Comparison of ENCODE assay signal across 11 cellular contexts in the genomic region with DNA sequence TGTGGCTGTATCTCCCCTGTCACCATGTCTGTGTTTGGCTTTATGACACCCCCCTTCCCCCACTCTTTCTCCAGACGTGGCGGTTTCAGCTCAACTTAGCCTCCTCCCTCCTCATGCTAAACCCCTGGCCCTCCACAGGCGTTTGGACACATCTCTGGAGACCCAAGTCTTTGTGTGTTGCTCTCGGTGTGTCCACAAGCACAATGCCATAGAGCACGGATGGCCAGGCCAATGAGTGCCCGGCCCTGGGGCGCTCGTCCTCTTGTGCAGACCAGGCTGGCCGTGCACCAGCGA. TPM values are rescaled to one million over a fixed set of nuclear protein-coding genes. Genes with fewer than 3 reads are reported as not detected.
DNase-seq lines count a peak whose midpoint lies in the region; ATAC-seq and TF ChIP-seq lines count a peak whose summit lies in the region.
"Had no signal": no experiment of that assay in that cellular context is flagged by ENCODE, and none has a peak within 500 bp of the region (broad histone marks: within the 10 kb centered on the region; RNA-seq: fewer than 3 reads in every experiment).

No MANE protein-coding gene starts in this region.

- intact Hi-C loops in Right ventricle myocardium superior (cut with DNase I) (no loop called here), vagina (cut with DNase I) (no loop called here), left colon (cut with DNase I, micrococcal nuclease) (loop anchor here in 1 of 2 donors (10.0 kb wide), 1 partner anchor 69 kb away; no protein-coding TSS in a partner anchor)

- no peak for TF ChIP-seq CTCF in right atrium auricular region (IDR thresholded peaks at IDR 0.05)
- TF ChIP-seq CTCF in epithelial cell of esophagus (IDR thresholded peaks at IDR 0.05; ENCODE audit: insufficient read depth, low read depth, low read length, missing control alignments): no peak
- TF ChIP-seq CTCF in nephron progenitor cell (IDR thresholded peaks at IDR 0.05): no peak
- no peak for TF ChIP-seq CTCF in vagina (IDR thresholded peaks at IDR 0.05)

- no peaks in the 10 kb centered on the region for H3K27me3 ChIP-seq in right atrium auricular region
- H3K27me3 ChIP-seq in vagina: no peaks in the 10 kb centered on the region

- peak overlapping the region; percentile 88 to 90 for H3K27ac ChIP-seq in right atrium auricular region
- peak overlapping the region; percentile 51 for H3K27ac ChIP-seq in vagina
- H3K27ac ChIP-seq: C4-2B had no signal

- no peaks in the 10 kb centered on the region for H3K9me3 Mint-ChIP-seq in nephron progenitor cell

- H3K36me3 ChIP-seq in right atrium auricular region: no peaks in the 10 kb centered on the region
- H3K36me3 ChIP-seq in vagina: no peaks in the 10 kb centered on the region

- ATAC-seq in Right ventricle myocardium superior (ENCODE audit: poor library complexity): no peak
- no peak for ATAC-seq in left colon
- ATAC-seq in HG03469 (IDR thresholded peaks at IDR 0.05; ENCODE audit: unreplicated experiment): no peak
- ATAC-seq in HG03196 (IDR thresholded peaks at IDR 0.05; ENCODE audit: unreplicated experiment): no peak

- no peaks in the 10 kb centered on the region for H3K36me3 Mint-ChIP-seq in nephron progenitor cell (ENCODE audit: low read depth)

- H3K4me1 ChIP-seq in right atrium auricular region (peaks cover 0 to 51% of the 10 kb centered on the region in 2 donors), vagina (peaks cover 26% of the 10 kb centered on the region)

- DNase-seq in right atrium auricular region (ENCODE audit: low spot score) (no peak), Right ventricle myocardium superior (no peak), epithelial cell of esophagus (ENCODE audit: low read depth) (no peak), nephron progenitor cell (no peak), vagina (ENCODE audit: extremely low spot score in 2 of 2) (no peak), left colon (no peak)
- DNase-seq: MM.1S, SIG-M5 had no signal

- peaks cover 42% of the 10 kb centered on the region for H3K4me1 Mint-ChIP-seq in nephron progenitor cell

- TF ChIP-seq POLR2A in vagina (IDR thresholded peaks at IDR 0.05): no peak

- H3K9me3 ChIP-seq in right atrium auricular region: no peaks in the 10 kb centered on the region
- H3K9me3 ChIP-seq in vagina: no peaks in the 10 kb centered on the region

- H3K27me3 Mint-ChIP-seq in nephron progenitor cell (ENCODE audit: low read depth, poor library complexity): peaks cover 40% of the 10 kb centered on the region

- peak overlapping the region; percentile 69 for H3K4me3 Mint-ChIP-seq in nephron progenitor cell

- peak overlapping the region; percentile 41 to 60 for H3K4me3 ChIP-seq in right atrium auricular region
- peak overlapping the region; percentile 33 for H3K4me3 ChIP-seq in epithelial cell of esophagus (ENCODE audit: low read length)
- H3K4me3 ChIP-seq in vagina: peak overlapping the region; percentile 45 to 65

- H3K27ac Mint-ChIP-seq in nephron progenitor cell: no peak overlapping the region

RNA-seq across cellular contexts. Expression of a gene that starts 0.5 kb away (rescaled TPM):
- total RNA-seq in right atrium auricular region (10 to 100 TPM; 28.0 to 30.0 TPM), Right ventricle myocardium superior (31.1 TPM), vagina (86.9 TPM), left colon (10 to 100 TPM in 1 of 2 donors, 1 to 10 TPM in 1; 7.1 to 38.3 TPM)

RNA-seq across cellular contexts. Expression of a gene that starts 8.7 kb away (rescaled TPM):
- total RNA-seq in right atrium auricular region (10 to 100 TPM; 11.1 to 52.7 TPM), Right ventricle myocardium superior (8.7 TPM), vagina (174 TPM), left colon (100 to 1,000 TPM; 852 to 964 TPM)

RNA-seq across cellular contexts. Expression of a gene that starts 31.7 kb away (rescaled TPM):
- total RNA-seq in right atrium auricular region (not detected), Right ventricle myocardium superior (not detected), vagina (not detected), left colon (not detected)

RNA-seq across cellular contexts. Expression of a gene that starts 48.3 kb away (rescaled TPM):
- total RNA-seq in right atrium auricular region (10 to 100 TPM; 18.9 to 48.6 TPM), Right ventricle myocardium superior (5.6 TPM), vagina (96.5 TPM), left colon (100 to 1,000 TPM; 276 to 333 TPM)
